19 cellular contexts compared by ENCODE assay signal in genomic region chr17:17525956-17526355, GRCh38. TPM values are rescaled to one million over a fixed set of nuclear protein-coding genes. Genes with fewer than 3 reads are reported as not detected.
DNase-seq lines count a peak whose midpoint lies in the region; ATAC-seq, FAIRE-seq and TF ChIP-seq lines count a peak whose summit lies in the region.
"Had no signal": no experiment of that assay in that cellular context is flagged by ENCODE, and none has a peak within 500 bp of the region (broad histone marks: within the 10 kb centered on the region; RNA-seq: fewer than 3 reads in every experiment).

No MANE protein-coding gene starts in this region.

- DNase-seq in colonic mucosa (peak; percentile 51), left ventricle myocardium superior (peak; percentile 35), osteoblast (ENCODE audit: insufficient read length, low spot score, missing footprints) (peak; percentile 54), stomach (peak; percentile 66), kidney (no peak), NCI-H526 (lab: John Stamatoyannopoulos, UW) (no peak)
- DNase-seq: CD4-positive, CD25-positive, alpha-beta regulatory T cell; IMR-90; Kasumi-1; NCI-H1417; NCI-H2029 treated with DMSO at 0.1 percent for 48 hours; NCI-H226; NCI-H69; NK-92 treated with Interleukin-12 subunit alpha and Interleukin-12 subunit beta, amount 100 ng/mL, for 24 hours had no signal

- TF ChIP-seq POLR2A in stomach (IDR thresholded peaks at IDR 0.05), result no peak

- ATAC-seq in left ventricle myocardium superior, result peak; percentile 29
- ATAC-seq in HG03095 (IDR thresholded peaks at IDR 0.05; ENCODE audit: unreplicated experiment), result no peak

- 35 to 50% (median 45%) methylated on average over 6 of the region's 6 CpGs for WGBS in stomach, 5 donors

- no peak overlapping the region for H3K4me2 ChIP-seq in osteoblast (ENCODE audit: insufficient read depth, low read length)

- peak overlapping the region in 1 of 2 donors; percentile 31 for H3K9ac ChIP-seq in colonic mucosa (ENCODE audit: low read depth in 2 of 2, low read length in 2 of 2)
- H3K9ac ChIP-seq in kidney (ENCODE audit: low read length in 2 of 2), result no peak overlapping the region

- H3K4me3 ChIP-seq in colonic mucosa, result no peak overlapping the region
- no peak overlapping the region for H3K4me3 ChIP-seq in osteoblast (ENCODE audit: insufficient read depth, low read length)
- H3K4me3 ChIP-seq in stomach, result no peak overlapping the region
- H3K4me3 ChIP-seq in kidney (ENCODE audit: low read length in 2 of 2), result no peak overlapping the region
- H3K4me3 ChIP-seq: HAP-1 had no signal

- no peak overlapping the region for H3K27ac ChIP-seq in colonic mucosa
- no peak overlapping the region for H3K27ac ChIP-seq in osteoblast (ENCODE audit: low read depth, low read length)
- peak overlapping the region; percentile 40 to 77 (median 61) for H3K27ac ChIP-seq in stomach
- H3K27ac ChIP-seq in kidney (ENCODE audit: low read depth in 2 of 2, low read length in 2 of 2), result no peak overlapping the region

- TF ChIP-seq EP300 in stomach (IDR thresholded peaks at IDR 0.05), result no peak

- intact Hi-C loops in colonic mucosa (cut with DNase I), result no loop called here
- intact Hi-C loops in left ventricle myocardium superior (cut with micrococcal nuclease), result no loop called here
- intact Hi-C loops in stomach (cut with DNase I; ENCODE audit: low total_unique reads), result no loop called here
- intact Hi-C loops in kidney (cut with DNase I), result no loop called here

- no peak overlapping the region for H2AFZ ChIP-seq in osteoblast (ENCODE audit: low read length)

- H3K79me2 ChIP-seq in osteoblast (ENCODE audit: insufficient read depth, low read length), result no peaks in the 10 kb centered on the region

- no peaks in the 10 kb centered on the region for H4K20me1 ChIP-seq in osteoblast (ENCODE audit: insufficient read depth, low read length)

- TF ChIP-seq CTCF in colonic mucosa (IDR thresholded peaks at IDR 0.05), result no peak
- TF ChIP-seq CTCF in osteoblast (IDR thresholded peaks at IDR 0.05; ENCODE audit: extremely low read depth, low read depth, low read length), result no peak
- TF ChIP-seq CTCF in stomach (IDR thresholded peaks at IDR 0.05), result no peak
- TF ChIP-seq CTCF in kidney (IDR thresholded peaks at IDR 0.05; ENCODE audit: borderline replicate concordance, extremely low read depth, insufficient read depth), result no peak

- H3K4me1 ChIP-seq in colonic mucosa (no peaks in the 10 kb centered on the region), osteoblast (ENCODE audit: insufficient read depth, low read length) (no peaks in the 10 kb centered on the region), stomach (peaks cover 20 to 61% (median 55%) of the 10 kb centered on the region in 4 donors), kidney (ENCODE audit: control insufficient read depth in 1 of 2, insufficient read depth in 1 of 2, low read depth in 1 of 2, low read length in 2 of 2) (peaks cover 0 to 4% of the 10 kb centered on the region in 2 donors)
- H3K4me1 ChIP-seq: HAP-1 had no signal

- no peaks in the 10 kb centered on the region for H3K36me3 ChIP-seq in colonic mucosa
- no peaks in the 10 kb centered on the region for H3K36me3 ChIP-seq in osteoblast (ENCODE audit: insufficient read depth, low read length)
- peaks cover under 1 to 4% (median 3%) of the 10 kb centered on the region in 4 donors for H3K36me3 ChIP-seq in stomach
- H3K36me3 ChIP-seq in kidney (ENCODE audit: control insufficient read depth in 1 of 2, insufficient read depth in 2 of 2, low read length in 2 of 2), result no peaks in the 10 kb centered on the region
- H3K36me3 ChIP-seq: HAP-1 had no signal

- H3K9me3 ChIP-seq in colonic mucosa (no peaks in the 10 kb centered on the region), osteoblast (ENCODE audit: low read depth, low read length) (no peaks in the 10 kb centered on the region), stomach (no peaks in the 10 kb centered on the region), kidney (ENCODE audit: control insufficient read depth in 1 of 2, low read length in 2 of 2) (no peaks in the 10 kb centered on the region)
- H3K9me3 ChIP-seq: HAP-1 had no signal

- FAIRE-seq in kidney (lab: Jason Lieb, UNC), result no peak
- FAIRE-seq: GM12891, GM19239 had no signal

- no peaks in the 10 kb centered on the region for H3K27me3 ChIP-seq in colonic mucosa
- H3K27me3 ChIP-seq in osteoblast (ENCODE audit: insufficient read depth, low read length), result no peaks in the 10 kb centered on the region
- no peaks in the 10 kb centered on the region for H3K27me3 ChIP-seq in stomach

RNA-seq across cellular contexts. Expression of gene RASD1, which starts 29.8 kb away (rescaled TPM):
- total RNA-seq in colonic mucosa, result 10 to 100 TPM; 21.6 to 24.9 TPM
- 50.8 TPM for total RNA-seq in left ventricle myocardium superior
- 13.8 and 14.7 TPM in 2 replicates for total RNA-seq in osteoblast
- 10 to 100 TPM in 4 of 5 donors, 1 to 10 TPM in 1; 3.7 to 72.9 (median 25.0) TPM for total RNA-seq in stomach
- 10 to 100 TPM in 2 of 3 donors, 1 to 10 TPM in 1; 9.5 to 15.0 (median 10.7) TPM for polyA plus RNA-seq in stomach
- 147 TPM for total RNA-seq in kidney
- polyA plus RNA-seq in kidney (ENCODE audit: insufficient read depth, low read depth, low replicate concordance), result 103 TPM
- total RNA-seq: G401 had no signal

RNA-seq across cellular contexts. Expression of gene MED9, which starts 49.2 kb away (rescaled TPM):
- total RNA-seq in colonic mucosa (10 to 100 TPM; 15.3 to 23.8 TPM), left ventricle myocardium superior (42.0 TPM), osteoblast (15.6 and 17.0 TPM in 2 replicates), stomach (10 to 100 TPM in 2 of 5 donors, 1 to 10 TPM in 3; 2.9 to 14.5 (median 6.7) TPM), kidney (20.8 TPM)
- polyA plus RNA-seq in stomach (10 to 100 TPM; 11.2 to 14.1 (median 12.3) TPM), kidney (ENCODE audit: insufficient read depth, low read depth, low replicate concordance) (24.5 TPM)

Comparison
In these comparisons a context has a peak if more than half of its experiments do, and no peak if none do; other contexts are left out.
1. DNase-seq: peak in colonic mucosa (single experiment), left ventricle myocardium superior (single experiment), osteoblast (single experiment) and stomach (single experiment); none in kidney (single experiment) and NCI-H526 (0 of 2).
2. H3K27ac ChIP-seq: peak in stomach (5 of 5); none in colonic mucosa (single experiment), osteoblast (single experiment) and kidney (0 of 2).